In the genomic region with DNA sequence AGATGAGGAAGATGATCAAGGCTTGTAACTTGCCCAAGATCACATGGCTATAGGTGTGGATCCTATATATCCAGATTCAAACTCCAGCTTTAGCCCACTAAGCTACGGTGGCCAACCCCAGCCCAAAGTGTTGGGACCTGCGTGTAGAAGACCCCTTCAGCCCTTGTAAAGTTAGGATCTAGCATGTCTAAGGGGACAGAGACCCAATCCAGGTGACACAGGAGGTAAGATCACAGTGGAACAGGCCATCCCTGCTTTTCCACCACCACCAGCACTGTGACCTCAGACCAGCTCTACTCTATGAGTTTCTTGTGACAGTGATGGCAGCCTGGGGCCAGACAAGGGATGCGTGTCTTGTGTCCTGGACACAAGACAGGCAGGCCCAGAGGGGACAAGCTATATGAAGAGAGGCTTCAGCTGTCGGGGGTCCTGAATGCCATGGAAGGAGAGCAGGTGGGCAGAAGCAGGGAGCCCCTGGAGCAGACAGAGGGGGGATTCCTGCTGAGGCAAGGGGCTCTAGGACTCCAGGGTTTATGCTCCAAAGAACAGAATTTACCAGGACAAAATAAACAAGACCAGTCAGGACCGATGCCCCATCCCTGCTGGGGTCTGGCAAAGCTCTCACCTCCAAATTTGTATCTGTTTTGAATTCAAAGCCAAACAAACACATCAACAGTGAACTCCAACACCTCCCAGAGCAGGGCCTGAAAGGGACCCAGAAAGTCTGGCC, we compare ENCODE assay signal across 3 cellular contexts.
TF ChIP-seq lines count a peak whose summit lies in the region.

No MANE protein-coding gene starts in this region.

TF ChIP-seq in SK-N-SH, 30 proteins besides CTCF, POLR2A, EP300 and RAD21:
- TF ChIP-seq, protein P1, sequence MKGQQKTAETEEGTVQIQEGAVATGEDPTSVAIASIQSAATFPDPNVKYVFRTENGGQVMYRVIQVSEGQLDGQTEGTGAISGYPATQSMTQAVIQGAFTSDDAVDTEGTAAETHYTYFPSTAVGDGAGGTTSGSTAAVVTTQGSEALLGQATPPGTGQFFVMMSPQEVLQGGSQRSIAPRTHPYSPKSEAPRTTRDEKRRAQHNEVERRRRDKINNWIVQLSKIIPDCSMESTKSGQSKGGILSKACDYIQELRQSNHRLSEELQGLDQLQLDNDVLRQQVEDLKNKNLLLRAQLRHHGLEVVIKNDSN (IDR thresholded peaks at IDR 0.05; ENCODE audit: borderline replicate concordance, low read depth): no peak
- TF ChIP-seq RXRA (IDR thresholded peaks at IDR 0.05; ENCODE audit: borderline replicate concordance, low read depth) (no peak), RFX5 (IDR thresholded peaks at IDR 0.05; ENCODE audit: low read length) (no peak), CHD2 (IDR thresholded peaks at IDR 0.05; ENCODE audit: low read length, partially characterized antibody) (no peak), SMC3 (IDR thresholded peaks at IDR 0.05; ENCODE audit: low read depth, low read length) (no peak), TAF1 (IDR thresholded peaks at IDR 0.05; ENCODE audit: borderline replicate concordance, low read depth, low read length) (no peak), GABPA (IDR thresholded peaks at IDR 0.05; ENCODE audit: low read depth) (no peak), ELF1 (IDR thresholded peaks at IDR 0.05) (no peak)
- TF ChIP-seq, protein P2, sequence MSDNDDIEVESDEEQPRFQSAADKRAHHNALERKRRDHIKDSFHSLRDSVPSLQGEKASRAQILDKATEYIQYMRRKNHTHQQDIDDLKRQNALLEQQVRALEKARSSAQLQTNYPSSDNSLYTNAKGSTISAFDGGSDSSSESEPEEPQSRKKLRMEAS (IDR thresholded peaks at IDR 0.05; ENCODE audit: low read depth): no peak
- TF ChIP-seq, protein P3, sequence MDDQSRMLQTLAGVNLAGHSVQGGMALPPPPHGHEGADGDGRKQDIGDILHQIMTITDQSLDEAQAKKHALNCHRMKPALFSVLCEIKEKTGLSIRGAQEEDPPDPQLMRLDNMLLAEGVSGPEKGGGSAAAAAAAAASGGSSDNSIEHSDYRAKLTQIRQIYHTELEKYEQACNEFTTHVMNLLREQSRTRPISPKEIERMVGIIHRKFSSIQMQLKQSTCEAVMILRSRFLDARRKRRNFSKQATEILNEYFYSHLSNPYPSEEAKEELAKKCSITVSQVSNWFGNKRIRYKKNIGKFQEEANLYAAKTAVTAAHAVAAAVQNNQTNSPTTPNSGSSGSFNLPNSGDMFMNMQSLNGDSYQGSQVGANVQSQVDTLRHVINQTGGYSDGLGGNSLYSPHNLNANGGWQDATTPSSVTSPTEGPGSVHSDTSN (IDR thresholded peaks at IDR 0.05): no peak
- TF ChIP-seq, protein P4, sequence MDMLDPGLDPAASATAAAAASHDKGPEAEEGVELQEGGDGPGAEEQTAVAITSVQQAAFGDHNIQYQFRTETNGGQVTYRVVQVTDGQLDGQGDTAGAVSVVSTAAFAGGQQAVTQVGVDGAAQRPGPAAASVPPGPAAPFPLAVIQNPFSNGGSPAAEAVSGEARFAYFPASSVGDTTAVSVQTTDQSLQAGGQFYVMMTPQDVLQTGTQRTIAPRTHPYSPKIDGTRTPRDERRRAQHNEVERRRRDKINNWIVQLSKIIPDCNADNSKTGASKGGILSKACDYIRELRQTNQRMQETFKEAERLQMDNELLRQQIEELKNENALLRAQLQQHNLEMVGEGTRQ (IDR thresholded peaks at IDR 0.05; ENCODE audit: borderline replicate concordance, low read depth, low read length): no peak
TF ChIP-seq in SK-N-SH: peak in this region for 0.

TF ChIP-seq in SK-N-SH treated with all-trans-retinoic acid at 6 μM for 48 hours, 23 proteins besides CTCF, POLR2A, EP300 and RAD21:
- TF ChIP-seq ZFP3 (CRISPR knock-in tag; IDR thresholded peaks at IDR 0.05): no peak
- TF ChIP-seq TCF4 (CRISPR knock-in tag; IDR thresholded peaks at IDR 0.05; ENCODE audit: borderline replicate concordance): no peak
- TF ChIP-seq ZNF70 (CRISPR knock-in tag; IDR thresholded peaks at IDR 0.05): no peak
- TF ChIP-seq ZFP30 (CRISPR knock-in tag; IDR thresholded peaks at IDR 0.05): no peak
- no peak for TF ChIP-seq OSR1 (CRISPR knock-in tag; IDR thresholded peaks at IDR 0.05)
- TF ChIP-seq, protein P5, sequence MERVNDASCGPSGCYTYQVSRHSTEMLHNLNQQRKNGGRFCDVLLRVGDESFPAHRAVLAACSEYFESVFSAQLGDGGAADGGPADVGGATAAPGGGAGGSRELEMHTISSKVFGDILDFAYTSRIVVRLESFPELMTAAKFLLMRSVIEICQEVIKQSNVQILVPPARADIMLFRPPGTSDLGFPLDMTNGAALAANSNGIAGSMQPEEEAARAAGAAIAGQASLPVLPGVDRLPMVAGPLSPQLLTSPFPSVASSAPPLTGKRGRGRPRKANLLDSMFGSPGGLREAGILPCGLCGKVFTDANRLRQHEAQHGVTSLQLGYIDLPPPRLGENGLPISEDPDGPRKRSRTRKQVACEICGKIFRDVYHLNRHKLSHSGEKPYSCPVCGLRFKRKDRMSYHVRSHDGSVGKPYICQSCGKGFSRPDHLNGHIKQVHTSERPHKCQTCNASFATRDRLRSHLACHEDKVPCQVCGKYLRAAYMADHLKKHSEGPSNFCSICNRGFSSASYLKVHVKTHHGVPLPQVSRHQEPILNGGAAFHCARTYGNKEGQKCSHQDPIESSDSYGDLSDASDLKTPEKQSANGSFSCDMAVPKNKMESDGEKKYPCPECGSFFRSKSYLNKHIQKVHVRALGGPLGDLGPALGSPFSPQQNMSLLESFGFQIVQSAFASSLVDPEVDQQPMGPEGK (CRISPR knock-in tag; IDR thresholded peaks at IDR 0.05; ENCODE audit: borderline replicate concordance): no peak
- no peak for TF ChIP-seq SNAI2 (CRISPR knock-in tag; IDR thresholded peaks at IDR 0.05)
- no peak for TF ChIP-seq ZNF8 (CRISPR knock-in tag; IDR thresholded peaks at IDR 0.05)
- TF ChIP-seq ARNTL (CRISPR knock-in tag; IDR thresholded peaks at IDR 0.05; ENCODE audit: borderline replicate concordance, low read depth): no peak
- TF ChIP-seq GLIS3 (CRISPR knock-in tag; IDR thresholded peaks at IDR 0.05): no peak
- TF ChIP-seq BACH2 (CRISPR knock-in tag; IDR thresholded peaks at IDR 0.05; ENCODE audit: borderline replicate concordance): no peak

TF ChIP-seq in H1, 55 proteins besides CTCF, POLR2A, EP300 and RAD21:
- TF ChIP-seq, protein P2 (IDR thresholded peaks at IDR 0.05): no peak
- peak; percentile 19; the same call in 1 of the 2 replicates for TF ChIP-seq POLR2AphosphoS5 (IDR thresholded peaks at IDR 0.05; ENCODE audit: low read depth, low read length)
- TF ChIP-seq SUZ12 (IDR thresholded peaks at IDR 0.05; ENCODE audit: low read length): no peak
